ENCODE assay signal across 13 cellular contexts in genomic region chr11:67731583-67731982, GRCh38. TPM values are rescaled to one million over a fixed set of nuclear protein-coding genes. Genes with fewer than 3 reads are reported as not detected.
DNase-seq lines count a peak whose midpoint lies in the region; ATAC-seq, FAIRE-seq and TF ChIP-seq lines count a peak whose summit lies in the region.
"Had no signal": no experiment of that assay in that cellular context is flagged by ENCODE, and none has a peak within 500 bp of the region (broad histone marks: within the 10 kb centered on the region; RNA-seq: fewer than 3 reads in every experiment).

No MANE protein-coding gene starts in this region.

- TF ChIP-seq RAD21 in A549 (conservative IDR thresholded peaks at IDR 0.05 in 1 of 2, IDR thresholded peaks at IDR 0.05 in 1 of 2), result no peak

- no peak overlapping the region for H3K9ac ChIP-seq in iPS-20b (ENCODE audit: low read depth, low read length)

- intact Hi-C loops in CD8-positive, alpha-beta T cell (cut with DNase I, micrococcal nuclease), result no loop called here
- intact Hi-C loops in lower leg skin (cut with DNase I; ENCODE audit: low total_unique reads), result no loop called here

- H3K4me2 ChIP-seq in A549, result peak overlapping the region; percentile 94

- TF ChIP-seq CTCF in A549 (IDR thresholded peaks at IDR 0.05), result no peak
- no peak for TF ChIP-seq CTCF in CD8-positive, alpha-beta T cell (IDR thresholded peaks at IDR 0.05)
- no peak for TF ChIP-seq CTCF in lower leg skin (IDR thresholded peaks at IDR 0.05)

- 8% methylated on average over 9 of the region's 14 CpGs for WGBS in A549 (ENCODE audit: missing lambda C conversion rate)
- WGBS in lower leg skin, 2 donors, result 35 to 51% methylated on average over 8 to 14 of the region's 14 CpGs

- no peaks in the 10 kb centered on the region for H3K36me3 Mint-ChIP-seq in CD8-positive, alpha-beta T cell

- TF ChIP-seq EP300 in A549 (IDR thresholded peaks at IDR 0.05), result no peak

- H3K9me3 Mint-ChIP-seq in CD8-positive, alpha-beta T cell, result no peaks in the 10 kb centered on the region

- no peak overlapping the region for H3K27ac Mint-ChIP-seq in CD8-positive, alpha-beta T cell

- no peaks in the 10 kb centered on the region for H3K36me3 ChIP-seq in CD8-positive, alpha-beta T cell (ENCODE audit: insufficient read depth, low read length)
- no peaks in the 10 kb centered on the region for H3K36me3 ChIP-seq in iPS-20b (ENCODE audit: insufficient read depth, low read depth, low read length)

- CTCF ChIA-PET in A549 (lab: Yijun Ruan, JAX), result interaction anchor here (0.8 kb wide), 1 partner anchor 15 kb away, joined by 3 read pairs; no protein-coding TSS in a partner anchor
- CTCF ChIA-PET in CD8-positive, alpha-beta T cell (lab: Charles Lee), result no interaction called here

- DNase-seq in A549 (ENCODE audit: low read depth in 1 of 2, low spot score in 1 of 2) (peak in 1 of 2 experiments; percentile 4), NCI-H69 (lab: John Stamatoyannopoulos, UW) (peak; percentile 7), NCI-H1105 (lab: John Stamatoyannopoulos, UW) (no peak), lower leg skin (ENCODE audit: low spot score in 2 of 2) (no peak), GM12891 (ENCODE audit: insufficient read length, low spot score) (no peak)
- DNase-seq in CD8-positive, alpha-beta T cell, result no peak
- DNase-seq: NCI-H2029 treated with DMSO at 0.1 percent for 48 hours had no signal

- H3K4me1 Mint-ChIP-seq in CD8-positive, alpha-beta T cell (ENCODE audit: low read depth), result peaks cover 5% of the 10 kb centered on the region

- POLR2A ChIA-PET in A549 (lab: Yijun Ruan, JAX), result no interaction called here
- POLR2A ChIA-PET in CD8-positive, alpha-beta T cell (lab: Charles Lee), result no interaction called here

- peak; percentile 50 to 73 for ATAC-seq in A549
- peak; percentile 7 for ATAC-seq in CD8-positive, alpha-beta T cell
- no peak for ATAC-seq in HG02885 (IDR thresholded peaks at IDR 0.05; ENCODE audit: poor library complexity, unreplicated experiment)

- H3K4me3 Mint-ChIP-seq in CD8-positive, alpha-beta T cell, result peak overlapping the region; percentile 76

- H3K4me1 ChIP-seq in A549 (0 out of 3 replicates have a peak, but pooled peaks cover 6% of the 10 kb centered on the region), iPS-20b (ENCODE audit: insufficient read depth, low read length) (no peaks in the 10 kb centered on the region)
- no peaks in the 10 kb centered on the region for H3K4me1 ChIP-seq in CD8-positive, alpha-beta T cell (ENCODE audit: insufficient read depth, low read length)

- H3K27ac ChIP-seq in A549, result peak overlapping the region; percentile 49 to 75; a peak in 5 of 6 replicates
- H3K27ac ChIP-seq in CD8-positive, alpha-beta T cell (ENCODE audit: low read depth, low read length), result no peak overlapping the region
- H3K27ac ChIP-seq in iPS-20b (ENCODE audit: low read length), result no peak overlapping the region

- H3K4me3 ChIP-seq in A549, result peak overlapping the region; percentile 63
- peak overlapping the region; percentile 41 for H3K4me3 ChIP-seq in CD8-positive, alpha-beta T cell (ENCODE audit: low read depth, low read length)
- peak overlapping the region; percentile 59; the same call in 1 of the 2 replicates for H3K4me3 ChIP-seq in iPS-20b (ENCODE audit: low read length)
- H3K4me3 ChIP-seq in lower leg skin (ENCODE audit: low read depth, poor library complexity, severe bottlenecking), result no peak overlapping the region

- no peak for FAIRE-seq in A549 (lab: Jason Lieb, UNC)
- FAIRE-seq in GM12891 (lab: Jason Lieb, UNC), result no peak
- FAIRE-seq: GM18507 had no signal

- H3K27me3 Mint-ChIP-seq in CD8-positive, alpha-beta T cell (ENCODE audit: low read depth), result peaks cover 17% of the 10 kb centered on the region

- no peaks in the 10 kb centered on the region for H3K27me3 ChIP-seq in CD8-positive, alpha-beta T cell (ENCODE audit: insufficient read depth, low read length)
- H3K27me3 ChIP-seq in iPS-20b (ENCODE audit: insufficient read depth, low read length), result no peaks in the 10 kb centered on the region; the same call in 1 of the 2 replicates

- no peaks in the 10 kb centered on the region for H3K9me3 ChIP-seq in A549
- no peaks in the 10 kb centered on the region for H3K9me3 ChIP-seq in CD8-positive, alpha-beta T cell (ENCODE audit: low read length)
- no peaks in the 10 kb centered on the region for H3K9me3 ChIP-seq in iPS-20b (ENCODE audit: insufficient read depth, low read depth, low read length)

- TF ChIP-seq POLR2A in A549 (IDR thresholded peaks at IDR 0.05; ENCODE audit: low read length), result no peak
- TF ChIP-seq POLR2A in lower leg skin (IDR thresholded peaks at IDR 0.05), result no peak
- TF ChIP-seq POLR2A in GM12891 (IDR thresholded peaks at IDR 0.05; ENCODE audit: low read depth, low read length), result no peak

TF ChIP-seq in A549, 52 proteins besides CTCF, POLR2A, EP300 and RAD21 (continues in another document):
- TF ChIP-seq USF2 (IDR thresholded peaks at IDR 0.05) (no peak), MAFK (IDR thresholded peaks at IDR 0.05; ENCODE audit: partially characterized antibody) (no peak), E2F6 (IDR thresholded peaks at IDR 0.05; ENCODE audit: borderline replicate concordance, low read depth) (no peak), ATOH8 (CRISPR knock-in tag; IDR thresholded peaks at IDR 0.05; ENCODE audit: low read depth) (no peak), JUNB (IDR thresholded peaks at IDR 0.05) (no peak), HEYL (CRISPR knock-in tag; IDR thresholded peaks at IDR 0.05) (no peak), NPAS2 (CRISPR knock-in tag; IDR thresholded peaks at IDR 0.05; ENCODE audit: borderline replicate concordance) (no peak), ZSCAN20 (CRISPR knock-in tag; IDR thresholded peaks at IDR 0.05) (no peak)

TF ChIP-seq in GM12891, 5 proteins besides CTCF, POLR2A, EP300 and RAD21:
- TF ChIP-seq SPI1 (IDR thresholded peaks at IDR 0.05; ENCODE audit: low read depth, low read length) (no peak), TAF1 (IDR thresholded peaks at IDR 0.05; ENCODE audit: low read depth, low read length) (no peak), POU2F2 (IDR thresholded peaks at IDR 0.05; ENCODE audit: low read depth, low read length) (no peak), PAX5 (IDR thresholded peaks at IDR 0.05; ENCODE audit: insufficient read depth, low read length, severe bottlenecking) (no peak), POLR2AphosphoS5 (IDR thresholded peaks at IDR 0.05; ENCODE audit: low read depth, low read length) (no peak)

RNA-seq across cellular contexts. Expression of gene ALDH3B2, which starts 57.2 kb away (rescaled TPM):
- polyA plus RNA-seq in A549 (2011; rRNA removed) (not detected in 2 replicates), A549 (2017; fragmentation: RNase III; extraction: RNeasy Plus Mini Kit Qiagen cat#74134 plus additional on column Dnase treatment) (not detected in 3 replicates)
- 0.01 TPM in 1 of 2 replicates, not detected in the other for polyA plus RNA-seq in A549 (2012; cell fraction: cytosol; rRNA removed)
- not detected in 2 replicates for polyA plus RNA-seq in A549 (2012; cell fraction: nucleus; rRNA removed)
- not detected in 2 replicates for polyA minus RNA-seq in A549 (2011; rRNA and poly(A)+ RNA removed)
- total RNA-seq in CD8-positive, alpha-beta T cell, result not detected
- 100 to 1,000 TPM; 127 to 221 (median 170) TPM for total RNA-seq in lower leg skin
- not detected for polyA plus RNA-seq in GM12891 (2012; ENCODE audit: low read depth, missing spikeins)
- total RNA-seq: dermis microvascular lymphatic vessel endothelial cell, frontal cortex, mesenteric fat pad had no signal

Comparison
In these comparisons a context has a peak if more than half of its experiments do, and no peak if none do; other contexts are left out.
1. H3K27ac ChIP-seq: peak in A549 (2 of 2); none in CD8-positive, alpha-beta T cell (single experiment) and iPS-20b (single experiment).
2. RNA of gene ALDH3B2, which starts 57.2 kb away (total RNA-seq): 127 to 221 TPM in lower leg skin; not detected in CD8-positive, alpha-beta T cell; every median in the first group is over 100 times any median in the second.